Comparison of ENCODE assay signal across 1 cellular context in genomic region chr1:115332813-115333608, GRCh38.
TF ChIP-seq lines count a peak whose summit lies in the region.

No MANE protein-coding gene starts in this region.

TF ChIP-seq in GM23338, 12 proteins besides CTCF, POLR2A, EP300 and RAD21 (continued from another document):
- TF ChIP-seq EZH2phosphoT487 (IDR thresholded peaks at IDR 0.05; ENCODE audit: unreplicated experiment) (no peak), ZNF462 (CRISPR knock-in tag; IDR thresholded peaks at IDR 0.05) (no peak), CREB1 (CRISPR knock-in tag; IDR thresholded peaks at IDR 0.05; ENCODE audit: low read depth) (no peak), POLR2AphosphoS5 (IDR thresholded peaks at IDR 0.05; ENCODE audit: low read depth) (no peak), ETS1 (IDR thresholded peaks at IDR 0.05) (no peak), ZNF331 (CRISPR knock-in tag; IDR thresholded peaks at IDR 0.05; ENCODE audit: low read depth) (no peak), JUNB (IDR thresholded peaks at IDR 0.05; ENCODE audit: unreplicated experiment) (no peak)
